In genomic region chr14:104383931-104384775, GRCh38 we compare ENCODE assay signal across 16 cellular contexts.
DNase-seq lines count a peak whose midpoint lies in the region; ATAC-seq and TF ChIP-seq lines count a peak whose summit lies in the region.
"Had no signal": no experiment of that assay in that cellular context is flagged by ENCODE, and none has a peak within 500 bp of the region (broad histone marks: within the 10 kb centered on the region; RNA-seq: fewer than 3 reads in every experiment).

No MANE protein-coding gene starts in this region.

- H3K36me3 Mint-ChIP-seq in brain (peaks cover 5% of the 10 kb centered on the region), neural progenitor cell (peaks cover 2% of the 10 kb centered on the region)

- no peak for TF ChIP-seq CTCF in brain (conservative IDR thresholded peaks at IDR 0.05)
- TF ChIP-seq CTCF in neural progenitor cell (IDR thresholded peaks at IDR 0.05): no peak

- no peak overlapping the region for H3K4me3 ChIP-seq in neural progenitor cell
- H3K4me3 ChIP-seq: A549, ascending aorta, dorsolateral prefrontal cortex, SK-N-MC, testis had no signal

- peaks cover 28% of the 10 kb centered on the region for H3K4me1 ChIP-seq in neural progenitor cell
- H3K4me1 ChIP-seq: A549, ascending aorta, testis had no signal

- H3F3A ChIP-seq in neural progenitor cell (ENCODE audit: low read depth): no peaks in the 10 kb centered on the region

- H4K20me1 ChIP-seq in neural progenitor cell (ENCODE audit: low read depth): no peaks in the 10 kb centered on the region

- H3K9me3 Mint-ChIP-seq in brain (peaks cover 14 to 38% (median 26%) of the 10 kb centered on the region in 5 experiments), neural progenitor cell (peaks cover 20% of the 10 kb centered on the region)

- H3K27ac ChIP-seq in neural progenitor cell: no peak overlapping the region
- H3K27ac ChIP-seq: A549, ascending aorta, dorsolateral prefrontal cortex, SK-N-MC, testis had no signal

- H3K4me2 ChIP-seq in neural progenitor cell: peak overlapping the region; percentile 43
- H3K4me2 ChIP-seq: A549 had no signal

- H3K36me3 ChIP-seq in neural progenitor cell: no peaks in the 10 kb centered on the region
- H3K36me3 ChIP-seq: ascending aorta had no signal

- H3K9me3 ChIP-seq in neural progenitor cell (ENCODE audit: low read depth): no peaks in the 10 kb centered on the region
- H3K9me3 ChIP-seq: testis had no signal

- H3K27me3 ChIP-seq in neural progenitor cell: no peaks in the 10 kb centered on the region
- H3K27me3 ChIP-seq: ascending aorta, testis had no signal

- no peak overlapping the region for H3K9ac ChIP-seq in neural progenitor cell

- peak overlapping the region in 4 of 5 experiments; percentile 19 to 77 (median 66) for H3K4me3 Mint-ChIP-seq in brain
- peak overlapping the region; percentile 62 for H3K4me3 Mint-ChIP-seq in neural progenitor cell

- no peak for ATAC-seq in GM21576 (IDR thresholded peaks at IDR 0.05; ENCODE audit: unreplicated experiment)
- ATAC-seq in HG03097 (IDR thresholded peaks at IDR 0.05; ENCODE audit: low FRiP score, unreplicated experiment): no peak
- ATAC-seq: A549 had no signal

- DNase-seq in NCI-H82 (lab: John Stamatoyannopoulos, UW): peak; percentile 74
- no peak for DNase-seq in NCI-H82 treated with DMSO at 0.1 percent for 48 hours (lab: John Stamatoyannopoulos, UW; ENCODE audit: unreplicated experiment)
- peak; percentile 86 for DNase-seq in NCI-H1105 (lab: John Stamatoyannopoulos, UW)
- peak; percentile 56 for DNase-seq in neural progenitor cell (ENCODE audit: low spot score)
- no peak for DNase-seq in OCI-M2 (lab: John Stamatoyannopoulos, UW; ENCODE audit: unreplicated experiment)
- DNase-seq: IMR-90; NCI-H1436 treated with DMSO at 0.1 percent for 48 hours; stimulated activated CD4-positive, alpha-beta T cell treated with anti-CD3 and anti-CD28 coated beads, Interleukin-15, amount 100 ng/mL, for 24 hours; testis had no signal

- H3K4me1 Mint-ChIP-seq in brain (peaks cover 81% of the 10 kb centered on the region), neural progenitor cell (peaks cover 42% of the 10 kb centered on the region)

- H2AFZ ChIP-seq in neural progenitor cell (replicated peaks): no peak overlapping the region

- no peaks in the 10 kb centered on the region for H3K27me3 Mint-ChIP-seq in brain
- peaks cover 24% of the 10 kb centered on the region for H3K27me3 Mint-ChIP-seq in neural progenitor cell (ENCODE audit: insufficient read depth, low read depth)

- H3K27ac Mint-ChIP-seq in brain: peak overlapping the region; percentile 83 to 96 (median 94)
- H3K27ac Mint-ChIP-seq in neural progenitor cell: peak overlapping the region; percentile 68

- H3K79me2 ChIP-seq in neural progenitor cell (ENCODE audit: low read depth): no peaks in the 10 kb centered on the region

Comparison
In these comparisons a context has a peak if more than half of its experiments do, and no peak if none do; other contexts are left out.
1. DNase-seq: peak in NCI-H82 (single experiment), NCI-H1105 (single experiment) and neural progenitor cell (single experiment); none in NCI-H82 treated with DMSO at 0.1 percent for 48 hours (single experiment) and OCI-M2 (single experiment).